Comparison of ENCODE assay signal across 8 cellular contexts in genomic region chr20:31667315-31668285, GRCh38. TPM values are rescaled to one million over a fixed set of nuclear protein-coding genes. Genes with fewer than 3 reads are reported as not detected.
DNase-seq lines count a peak whose midpoint lies in the region; ATAC-seq and TF ChIP-seq lines count a peak whose summit lies in the region.

No MANE protein-coding gene starts in this region.

- H3K9me3 ChIP-seq in ascending aorta: no peaks in the 10 kb centered on the region

- peaks cover 19 to 20% of the 10 kb centered on the region in 2 donors for H3K36me3 ChIP-seq in ascending aorta

- peak in 1 of 3 donors; percentile 38 for ATAC-seq in natural killer cell
- no peak for ATAC-seq in GM21825 (IDR thresholded peaks at IDR 0.05; ENCODE audit: unreplicated experiment)

- H3K27ac ChIP-seq in ascending aorta: peak overlapping the region; percentile 89 to 95

- H3K27ac Mint-ChIP-seq in natural killer cell: peak overlapping the region; percentile 89 to 100

- intact Hi-C loops in ascending aorta (cut with DNase I): no loop called here
- intact Hi-C loops in natural killer cell (cut with micrococcal nuclease): no loop called here

- H3K27me3 ChIP-seq in ascending aorta: no peaks in the 10 kb centered on the region

- no peaks in the 10 kb centered on the region for H3K27me3 Mint-ChIP-seq in natural killer cell (ENCODE audit: low read depth in 2 of 2)

- H3K4me3 Mint-ChIP-seq in natural killer cell: peak overlapping the region; percentile 87

- H3K4me3 ChIP-seq in ascending aorta: no peak overlapping the region

- H3K4me1 Mint-ChIP-seq in natural killer cell: peaks cover 73 to 84% of the 10 kb centered on the region in 2 donors

- DNase-seq in AML-193 (lab: John Stamatoyannopoulos, UW): peak; percentile 10 to 37
- DNase-seq in Kasumi-1 (lab: John Stamatoyannopoulos, UW): peak; percentile 71 to 78
- DNase-seq in ascending aorta (ENCODE audit: low spot score in 2 of 2): no peak
- DNase-seq in natural killer cell: no peak
- DNase-seq in stimulated activated CD4-positive, alpha-beta T cell treated with anti-CD3 and anti-CD28 coated beads, Interleukin-4, amount 100 ng/mL, for 1 hour: no peak
- no peak for DNase-seq in hypothalamus (lab: John Stamatoyannopoulos, UW)
- no peak for DNase-seq in NCI-H187 treated with DMSO at 0.1 percent for 48 hours (lab: John Stamatoyannopoulos, UW)

- peaks cover 30 to 81% of the 10 kb centered on the region in 2 donors for H3K4me1 ChIP-seq in ascending aorta

- TF ChIP-seq CTCF in ascending aorta (IDR thresholded peaks at IDR 0.05) (no peak), natural killer cell (IDR thresholded peaks at IDR 0.05) (no peak)

- no peaks in the 10 kb centered on the region for H3K36me3 Mint-ChIP-seq in natural killer cell

- H3K9me3 Mint-ChIP-seq in natural killer cell: no peaks in the 10 kb centered on the region

RNA-seq across cellular contexts. Expression of gene COX4I2, which starts 29.9 kb away (rescaled TPM):
- total RNA-seq in ascending aorta (61.4 TPM), natural killer cell (not detected)

RNA-seq across cellular contexts. Expression of gene BCL2L1, which starts 55.1 kb away (rescaled TPM):
- total RNA-seq in ascending aorta (200 TPM), natural killer cell (10 to 100 TPM; 67.4 to 92.6 (median 78.6) TPM)

Comparison
In these comparisons a context has a peak if more than half of its experiments do, and no peak if none do; other contexts are left out.
1. DNase-seq: peak in AML-193 (2 of 2) and Kasumi-1 (2 of 2); none in ascending aorta (0 of 2), natural killer cell (single experiment), stimulated activated CD4-positive, alpha-beta T cell treated with anti-CD3 and anti-CD28 coated beads, Interleukin-4, amount 100 ng/mL, for 1 hour (single experiment), hypothalamus (0 of 51) and NCI-H187 treated with DMSO at 0.1 percent for 48 hours (single experiment).
2. RNA of gene COX4I2, which starts 29.9 kb away (total RNA-seq): 61.4 TPM in ascending aorta (single experiment); not detected in natural killer cell; every median in the first group is over 10 times any median in the second.